In the genomic region with DNA sequence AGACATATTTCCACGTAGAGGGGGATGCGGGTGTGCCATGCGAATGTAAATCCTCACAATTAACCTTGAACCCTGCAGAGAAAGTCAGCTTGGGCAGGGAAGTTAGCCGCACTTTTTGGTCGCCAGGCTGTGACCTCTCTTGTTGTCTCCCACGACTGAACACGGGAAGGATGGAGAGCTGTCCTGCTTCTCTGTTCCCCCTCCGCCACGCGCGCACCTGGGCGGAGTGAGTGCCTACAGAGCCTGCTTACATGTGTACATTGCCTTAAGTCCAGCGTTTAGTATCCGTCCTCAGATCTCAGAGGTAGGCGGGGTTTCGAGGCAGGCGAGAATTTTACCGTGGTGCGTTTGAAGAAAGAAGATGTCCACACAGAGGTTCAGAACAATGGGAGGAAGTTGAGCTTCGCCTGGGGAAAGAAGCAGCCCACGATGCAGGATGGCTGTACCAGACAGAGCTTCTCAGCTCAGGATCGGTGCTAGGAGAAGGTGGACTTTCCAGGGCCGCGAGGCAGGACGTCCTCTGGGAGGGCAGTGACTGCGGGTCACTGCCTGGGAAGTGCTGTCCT, we compare ENCODE assay signal across 1 cellular context.
A peak's percentile ranks its signal among the peaks of the same experiment; 100 is the strongest.
TF ChIP-seq lines count a peak whose summit lies in the region.

No MANE protein-coding gene starts in this region.

TF ChIP-seq in K562, 482 proteins besides CTCF, POLR2A, EP300 and RAD21 (continued from another document and continues in another):
- TF ChIP-seq, protein P1, sequence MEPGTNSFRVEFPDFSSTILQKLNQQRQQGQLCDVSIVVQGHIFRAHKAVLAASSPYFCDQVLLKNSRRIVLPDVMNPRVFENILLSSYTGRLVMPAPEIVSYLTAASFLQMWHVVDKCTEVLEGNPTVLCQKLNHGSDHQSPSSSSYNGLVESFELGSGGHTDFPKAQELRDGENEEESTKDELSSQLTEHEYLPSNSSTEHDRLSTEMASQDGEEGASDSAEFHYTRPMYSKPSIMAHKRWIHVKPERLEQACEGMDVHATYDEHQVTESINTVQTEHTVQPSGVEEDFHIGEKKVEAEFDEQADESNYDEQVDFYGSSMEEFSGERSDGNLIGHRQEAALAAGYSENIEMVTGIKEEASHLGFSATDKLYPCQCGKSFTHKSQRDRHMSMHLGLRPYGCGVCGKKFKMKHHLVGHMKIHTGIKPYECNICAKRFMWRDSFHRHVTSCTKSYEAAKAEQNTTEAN (CRISPR knock-in tag; IDR thresholded peaks at IDR 0.05): no peak
- TF ChIP-seq, protein P2, sequence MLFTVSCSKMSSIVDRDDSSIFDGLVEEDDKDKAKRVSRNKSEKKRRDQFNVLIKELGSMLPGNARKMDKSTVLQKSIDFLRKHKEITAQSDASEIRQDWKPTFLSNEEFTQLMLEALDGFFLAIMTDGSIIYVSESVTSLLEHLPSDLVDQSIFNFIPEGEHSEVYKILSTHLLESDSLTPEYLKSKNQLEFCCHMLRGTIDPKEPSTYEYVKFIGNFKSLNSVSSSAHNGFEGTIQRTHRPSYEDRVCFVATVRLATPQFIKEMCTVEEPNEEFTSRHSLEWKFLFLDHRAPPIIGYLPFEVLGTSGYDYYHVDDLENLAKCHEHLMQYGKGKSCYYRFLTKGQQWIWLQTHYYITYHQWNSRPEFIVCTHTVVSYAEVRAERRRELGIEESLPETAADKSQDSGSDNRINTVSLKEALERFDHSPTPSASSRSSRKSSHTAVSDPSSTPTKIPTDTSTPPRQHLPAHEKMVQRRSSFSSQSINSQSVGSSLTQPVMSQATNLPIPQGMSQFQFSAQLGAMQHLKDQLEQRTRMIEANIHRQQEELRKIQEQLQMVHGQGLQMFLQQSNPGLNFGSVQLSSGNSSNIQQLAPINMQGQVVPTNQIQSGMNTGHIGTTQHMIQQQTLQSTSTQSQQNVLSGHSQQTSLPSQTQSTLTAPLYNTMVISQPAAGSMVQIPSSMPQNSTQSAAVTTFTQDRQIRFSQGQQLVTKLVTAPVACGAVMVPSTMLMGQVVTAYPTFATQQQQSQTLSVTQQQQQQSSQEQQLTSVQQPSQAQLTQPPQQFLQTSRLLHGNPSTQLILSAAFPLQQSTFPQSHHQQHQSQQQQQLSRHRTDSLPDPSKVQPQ (CRISPR knock-in tag; IDR thresholded peaks at IDR 0.05; ENCODE audit: borderline replicate concordance): no peak
- TF ChIP-seq, protein P3, sequence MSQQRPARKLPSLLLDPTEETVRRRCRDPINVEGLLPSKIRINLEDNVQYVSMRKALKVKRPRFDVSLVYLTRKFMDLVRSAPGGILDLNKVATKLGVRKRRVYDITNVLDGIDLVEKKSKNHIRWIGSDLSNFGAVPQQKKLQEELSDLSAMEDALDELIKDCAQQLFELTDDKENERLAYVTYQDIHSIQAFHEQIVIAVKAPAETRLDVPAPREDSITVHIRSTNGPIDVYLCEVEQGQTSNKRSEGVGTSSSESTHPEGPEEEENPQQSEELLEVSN (IDR thresholded peaks at IDR 0.05; ENCODE audit: borderline replicate concordance in 1 of 2, extremely low read depth in 1 of 2, insufficient read depth in 1 of 2, insufficient read length in 1 of 2, low read depth in 1 of 2, low read length in 1 of 2, poor library complexity in 1 of 2, severe bottlenecking in 1 of 2): peak; percentile 24 to 45
- TF ChIP-seq CHD4 (IDR thresholded peaks at IDR 0.05; ENCODE audit: insufficient read depth, insufficient replicate concordance, low read depth, low read length, poor library complexity, severe bottlenecking): no peak
- TF ChIP-seq, protein P4, sequence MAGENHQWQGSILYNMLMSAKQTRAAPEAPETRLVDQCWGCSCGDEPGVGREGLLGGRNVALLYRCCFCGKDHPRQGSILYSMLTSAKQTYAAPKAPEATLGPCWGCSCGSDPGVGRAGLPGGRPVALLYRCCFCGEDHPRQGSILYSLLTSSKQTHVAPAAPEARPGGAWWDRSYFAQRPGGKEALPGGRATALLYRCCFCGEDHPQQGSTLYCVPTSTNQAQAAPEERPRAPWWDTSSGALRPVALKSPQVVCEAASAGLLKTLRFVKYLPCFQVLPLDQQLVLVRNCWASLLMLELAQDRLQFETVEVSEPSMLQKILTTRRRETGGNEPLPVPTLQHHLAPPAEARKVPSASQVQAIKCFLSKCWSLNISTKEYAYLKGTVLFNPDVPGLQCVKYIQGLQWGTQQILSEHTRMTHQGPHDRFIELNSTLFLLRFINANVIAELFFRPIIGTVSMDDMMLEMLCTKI (IDR thresholded peaks at IDR 0.05; ENCODE audit: partially characterized antibody): no peak
- TF ChIP-seq FOXA3 (CRISPR knock-in tag; conservative IDR thresholded peaks at IDR 0.05 in 1 of 2, IDR thresholded peaks at IDR 0.05 in 1 of 2): peak; percentile 5 to 90; a peak in 2 of 4 replicates
- no peak for TF ChIP-seq ZNF695 (CRISPR knock-in tag; IDR thresholded peaks at IDR 0.05)
- TF ChIP-seq ZNF175 (CRISPR knock-in tag; IDR thresholded peaks at IDR 0.05; ENCODE audit: low read depth): no peak
- TF ChIP-seq, protein P5, sequence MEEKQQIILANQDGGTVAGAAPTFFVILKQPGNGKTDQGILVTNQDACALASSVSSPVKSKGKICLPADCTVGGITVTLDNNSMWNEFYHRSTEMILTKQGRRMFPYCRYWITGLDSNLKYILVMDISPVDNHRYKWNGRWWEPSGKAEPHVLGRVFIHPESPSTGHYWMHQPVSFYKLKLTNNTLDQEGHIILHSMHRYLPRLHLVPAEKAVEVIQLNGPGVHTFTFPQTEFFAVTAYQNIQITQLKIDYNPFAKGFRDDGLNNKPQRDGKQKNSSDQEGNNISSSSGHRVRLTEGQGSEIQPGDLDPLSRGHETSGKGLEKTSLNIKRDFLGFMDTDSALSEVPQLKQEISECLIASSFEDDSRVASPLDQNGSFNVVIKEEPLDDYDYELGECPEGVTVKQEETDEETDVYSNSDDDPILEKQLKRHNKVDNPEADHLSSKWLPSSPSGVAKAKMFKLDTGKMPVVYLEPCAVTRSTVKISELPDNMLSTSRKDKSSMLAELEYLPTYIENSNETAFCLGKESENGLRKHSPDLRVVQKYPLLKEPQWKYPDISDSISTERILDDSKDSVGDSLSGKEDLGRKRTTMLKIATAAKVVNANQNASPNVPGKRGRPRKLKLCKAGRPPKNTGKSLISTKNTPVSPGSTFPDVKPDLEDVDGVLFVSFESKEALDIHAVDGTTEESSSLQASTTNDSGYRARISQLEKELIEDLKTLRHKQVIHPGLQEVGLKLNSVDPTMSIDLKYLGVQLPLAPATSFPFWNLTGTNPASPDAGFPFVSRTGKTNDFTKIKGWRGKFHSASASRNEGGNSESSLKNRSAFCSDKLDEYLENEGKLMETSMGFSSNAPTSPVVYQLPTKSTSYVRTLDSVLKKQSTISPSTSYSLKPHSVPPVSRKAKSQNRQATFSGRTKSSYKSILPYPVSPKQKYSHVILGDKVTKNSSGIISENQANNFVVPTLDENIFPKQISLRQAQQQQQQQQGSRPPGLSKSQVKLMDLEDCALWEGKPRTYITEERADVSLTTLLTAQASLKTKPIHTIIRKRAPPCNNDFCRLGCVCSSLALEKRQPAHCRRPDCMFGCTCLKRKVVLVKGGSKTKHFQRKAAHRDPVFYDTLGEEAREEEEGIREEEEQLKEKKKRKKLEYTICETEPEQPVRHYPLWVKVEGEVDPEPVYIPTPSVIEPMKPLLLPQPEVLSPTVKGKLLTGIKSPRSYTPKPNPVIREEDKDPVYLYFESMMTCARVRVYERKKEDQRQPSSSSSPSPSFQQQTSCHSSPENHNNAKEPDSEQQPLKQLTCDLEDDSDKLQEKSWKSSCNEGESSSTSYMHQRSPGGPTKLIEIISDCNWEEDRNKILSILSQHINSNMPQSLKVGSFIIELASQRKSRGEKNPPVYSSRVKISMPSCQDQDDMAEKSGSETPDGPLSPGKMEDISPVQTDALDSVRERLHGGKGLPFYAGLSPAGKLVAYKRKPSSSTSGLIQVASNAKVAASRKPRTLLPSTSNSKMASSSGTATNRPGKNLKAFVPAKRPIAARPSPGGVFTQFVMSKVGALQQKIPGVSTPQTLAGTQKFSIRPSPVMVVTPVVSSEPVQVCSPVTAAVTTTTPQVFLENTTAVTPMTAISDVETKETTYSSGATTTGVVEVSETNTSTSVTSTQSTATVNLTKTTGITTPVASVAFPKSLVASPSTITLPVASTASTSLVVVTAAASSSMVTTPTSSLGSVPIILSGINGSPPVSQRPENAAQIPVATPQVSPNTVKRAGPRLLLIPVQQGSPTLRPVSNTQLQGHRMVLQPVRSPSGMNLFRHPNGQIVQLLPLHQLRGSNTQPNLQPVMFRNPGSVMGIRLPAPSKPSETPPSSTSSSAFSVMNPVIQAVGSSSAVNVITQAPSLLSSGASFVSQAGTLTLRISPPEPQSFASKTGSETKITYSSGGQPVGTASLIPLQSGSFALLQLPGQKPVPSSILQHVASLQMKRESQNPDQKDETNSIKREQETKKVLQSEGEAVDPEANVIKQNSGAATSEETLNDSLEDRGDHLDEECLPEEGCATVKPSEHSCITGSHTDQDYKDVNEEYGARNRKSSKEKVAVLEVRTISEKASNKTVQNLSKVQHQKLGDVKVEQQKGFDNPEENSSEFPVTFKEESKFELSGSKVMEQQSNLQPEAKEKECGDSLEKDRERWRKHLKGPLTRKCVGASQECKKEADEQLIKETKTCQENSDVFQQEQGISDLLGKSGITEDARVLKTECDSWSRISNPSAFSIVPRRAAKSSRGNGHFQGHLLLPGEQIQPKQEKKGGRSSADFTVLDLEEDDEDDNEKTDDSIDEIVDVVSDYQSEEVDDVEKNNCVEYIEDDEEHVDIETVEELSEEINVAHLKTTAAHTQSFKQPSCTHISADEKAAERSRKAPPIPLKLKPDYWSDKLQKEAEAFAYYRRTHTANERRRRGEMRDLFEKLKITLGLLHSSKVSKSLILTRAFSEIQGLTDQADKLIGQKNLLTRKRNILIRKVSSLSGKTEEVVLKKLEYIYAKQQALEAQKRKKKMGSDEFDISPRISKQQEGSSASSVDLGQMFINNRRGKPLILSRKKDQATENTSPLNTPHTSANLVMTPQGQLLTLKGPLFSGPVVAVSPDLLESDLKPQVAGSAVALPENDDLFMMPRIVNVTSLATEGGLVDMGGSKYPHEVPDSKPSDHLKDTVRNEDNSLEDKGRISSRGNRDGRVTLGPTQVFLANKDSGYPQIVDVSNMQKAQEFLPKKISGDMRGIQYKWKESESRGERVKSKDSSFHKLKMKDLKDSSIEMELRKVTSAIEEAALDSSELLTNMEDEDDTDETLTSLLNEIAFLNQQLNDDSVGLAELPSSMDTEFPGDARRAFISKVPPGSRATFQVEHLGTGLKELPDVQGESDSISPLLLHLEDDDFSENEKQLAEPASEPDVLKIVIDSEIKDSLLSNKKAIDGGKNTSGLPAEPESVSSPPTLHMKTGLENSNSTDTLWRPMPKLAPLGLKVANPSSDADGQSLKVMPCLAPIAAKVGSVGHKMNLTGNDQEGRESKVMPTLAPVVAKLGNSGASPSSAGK (IDR thresholded peaks at IDR 0.05): peak; percentile 84
- TF ChIP-seq SMAD4 (CRISPR knock-in tag; conservative IDR thresholded peaks at IDR 0.05): no peak
- no peak for TF ChIP-seq PRMT5 (CRISPR knock-in tag; IDR thresholded peaks at IDR 0.05)
- TF ChIP-seq SIN3B (IDR thresholded peaks at IDR 0.05; ENCODE audit: low read depth): no peak
- no peak for TF ChIP-seq MAFG (tag; conservative IDR thresholded peaks at IDR 0.05)
- peak; percentile 73 for TF ChIP-seq SOX6 (IDR thresholded peaks at IDR 0.05)
- no peak for TF ChIP-seq HCFC1 (IDR thresholded peaks at IDR 0.05; ENCODE audit: low read depth, low read length)
- TF ChIP-seq, protein P6, sequence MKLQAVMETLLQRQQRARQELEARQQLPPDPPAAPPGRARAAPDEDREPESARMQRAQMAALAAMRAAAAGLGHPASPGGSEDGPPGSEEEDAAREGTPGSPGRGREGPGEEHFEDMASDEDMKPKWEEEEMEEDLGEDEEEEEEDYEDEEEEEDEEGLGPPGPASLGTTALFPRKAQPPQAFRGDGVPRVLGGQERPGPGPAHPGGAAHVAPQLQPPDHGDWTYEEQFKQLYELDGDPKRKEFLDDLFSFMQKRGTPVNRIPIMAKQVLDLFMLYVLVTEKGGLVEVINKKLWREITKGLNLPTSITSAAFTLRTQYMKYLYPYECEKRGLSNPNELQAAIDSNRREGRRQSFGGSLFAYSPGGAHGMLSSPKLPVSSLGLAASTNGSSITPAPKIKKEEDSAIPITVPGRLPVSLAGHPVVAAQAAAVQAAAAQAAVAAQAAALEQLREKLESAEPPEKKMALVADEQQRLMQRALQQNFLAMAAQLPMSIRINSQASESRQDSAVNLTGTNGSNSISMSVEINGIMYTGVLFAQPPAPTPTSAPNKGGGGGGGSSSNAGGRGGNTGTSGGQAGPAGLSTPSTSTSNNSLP (IDR thresholded peaks at IDR 0.05; ENCODE audit: borderline replicate concordance, low read depth, low read length): no peak
- no peak; the same call in 1 of the 2 replicates for TF ChIP-seq MBD2 (IDR thresholded peaks at IDR 0.05; ENCODE audit: borderline replicate concordance, low read depth)
- TF ChIP-seq ZNF77 (CRISPR knock-in tag; IDR thresholded peaks at IDR 0.05): no peak
- 0 out of 2 replicates have a peak, but pooled peaks have one; percentile 34 for TF ChIP-seq DPF2 (IDR thresholded peaks at IDR 0.05)
- TF ChIP-seq BCL6 (CRISPR knock-in tag; IDR thresholded peaks at IDR 0.05): no peak
- TF ChIP-seq FOXK1 (CRISPR knock-in tag; IDR thresholded peaks at IDR 0.05; ENCODE audit: borderline replicate concordance): no peak
- 0 out of 2 replicates have a peak, but pooled peaks have one; percentile 41 for TF ChIP-seq ZNF830 (CRISPR knock-in tag; IDR thresholded peaks at IDR 0.05)
- no peak for TF ChIP-seq THRAP3 (IDR thresholded peaks at IDR 0.05; ENCODE audit: borderline replicate concordance)
- TF ChIP-seq, protein P7, sequence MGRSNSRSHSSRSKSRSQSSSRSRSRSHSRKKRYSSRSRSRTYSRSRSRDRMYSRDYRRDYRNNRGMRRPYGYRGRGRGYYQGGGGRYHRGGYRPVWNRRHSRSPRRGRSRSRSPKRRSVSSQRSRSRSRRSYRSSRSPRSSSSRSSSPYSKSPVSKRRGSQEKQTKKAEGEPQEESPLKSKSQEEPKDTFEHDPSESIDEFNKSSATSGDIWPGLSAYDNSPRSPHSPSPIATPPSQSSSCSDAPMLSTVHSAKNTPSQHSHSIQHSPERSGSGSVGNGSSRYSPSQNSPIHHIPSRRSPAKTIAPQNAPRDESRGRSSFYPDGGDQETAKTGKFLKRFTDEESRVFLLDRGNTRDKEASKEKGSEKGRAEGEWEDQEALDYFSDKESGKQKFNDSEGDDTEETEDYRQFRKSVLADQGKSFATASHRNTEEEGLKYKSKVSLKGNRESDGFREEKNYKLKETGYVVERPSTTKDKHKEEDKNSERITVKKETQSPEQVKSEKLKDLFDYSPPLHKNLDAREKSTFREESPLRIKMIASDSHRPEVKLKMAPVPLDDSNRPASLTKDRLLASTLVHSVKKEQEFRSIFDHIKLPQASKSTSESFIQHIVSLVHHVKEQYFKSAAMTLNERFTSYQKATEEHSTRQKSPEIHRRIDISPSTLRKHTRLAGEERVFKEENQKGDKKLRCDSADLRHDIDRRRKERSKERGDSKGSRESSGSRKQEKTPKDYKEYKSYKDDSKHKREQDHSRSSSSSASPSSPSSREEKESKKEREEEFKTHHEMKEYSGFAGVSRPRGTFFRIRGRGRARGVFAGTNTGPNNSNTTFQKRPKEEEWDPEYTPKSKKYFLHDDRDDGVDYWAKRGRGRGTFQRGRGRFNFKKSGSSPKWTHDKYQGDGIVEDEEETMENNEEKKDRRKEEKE (IDR thresholded peaks at IDR 0.05; ENCODE audit: borderline replicate concordance in 1 of 2, control insufficient read depth in 1 of 2, low read depth in 2 of 2, low read length in 1 of 2): no peak
- no peak for TF ChIP-seq ZNF134 (CRISPR knock-in tag; conservative IDR thresholded peaks at IDR 0.05)
- TF ChIP-seq L3MBTL2 (IDR thresholded peaks at IDR 0.05): peak; percentile 86
- TF ChIP-seq FOXM1 (IDR thresholded peaks at IDR 0.05; ENCODE audit: low read depth): no peak
- TF ChIP-seq FOXM1 (CRISPR knock-in tag; IDR thresholded peaks at IDR 0.05; ENCODE audit: low read depth): no peak
- TF ChIP-seq TCFL5 (CRISPR knock-in tag; conservative IDR thresholded peaks at IDR 0.05): no peak
- no peak for TF ChIP-seq PCBP1 (IDR thresholded peaks at IDR 0.05; ENCODE audit: low read depth, low read length, poor library complexity, severe bottlenecking)
- no peak for TF ChIP-seq HNRNPH1 (optimal IDR thresholded peaks at IDR 0.05; ENCODE audit: low read depth, low read length)
- peak; percentile 20; the same call in 1 of the 2 replicates for TF ChIP-seq TARDBP (IDR thresholded peaks at IDR 0.05)
- TF ChIP-seq HNRNPL (IDR thresholded peaks at IDR 0.05; ENCODE audit: low read depth, low read length): no peak
- TF ChIP-seq RAD51 (IDR thresholded peaks at IDR 0.05; ENCODE audit: borderline replicate concordance, low read depth): no peak
